In the genomic region with DNA sequence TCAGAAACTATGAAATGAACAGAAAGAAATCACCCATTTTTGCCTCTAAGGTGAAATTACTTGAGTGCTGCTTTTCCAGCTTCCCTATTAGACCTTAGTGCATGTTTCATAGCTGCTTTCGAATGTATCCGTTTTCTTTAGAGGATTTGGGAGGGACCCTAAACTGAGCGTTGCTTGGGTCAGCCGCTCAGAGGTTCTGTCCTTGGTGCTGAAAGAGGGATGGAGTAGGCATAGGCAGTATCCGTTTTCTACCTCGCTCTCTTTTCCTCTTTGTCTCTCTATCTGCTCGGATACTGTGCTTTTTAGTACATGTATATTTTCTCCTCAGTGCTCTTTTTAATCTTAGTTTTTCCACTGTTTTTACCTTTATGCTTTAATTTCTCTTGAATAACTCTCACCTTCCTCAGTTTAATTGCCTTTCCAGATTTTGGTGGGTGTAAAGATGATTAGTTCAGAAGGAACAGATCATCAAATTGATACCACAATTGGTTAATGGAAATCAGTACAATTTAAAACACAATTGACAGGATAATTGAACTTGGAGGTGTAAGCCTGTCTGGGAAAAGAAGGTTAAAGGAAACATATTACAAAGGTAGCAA, we compare ENCODE assay signal across 9 cellular contexts.
DNase-seq lines count a peak whose midpoint lies in the region; ATAC-seq, FAIRE-seq and TF ChIP-seq lines count a peak whose summit lies in the region.
"Had no signal": no experiment of that assay in that cellular context is flagged by ENCODE, and none has a peak within 500 bp of the region (broad histone marks: within the 10 kb centered on the region; RNA-seq: fewer than 3 reads in every experiment).

A gene (minus strand): TSS at position 283 of the 599 bp plus-strand sequence. CDS start 7,060 bp downstream, outside the sequence.

- POLR2A ChIA-PET in GM10248 (lab: Yijun Ruan, JAX), result no interaction called here

- in situ Hi-C loops in KBM-7 (cut with MboI; ENCODE audit: low pct_unique_long_range_greater_than_20kb, low sequenced_read_pairs), result no loop called here

- TF ChIP-seq CTCF in D721Med (IDR thresholded peaks at IDR 0.05; ENCODE audit: insufficient read depth, missing control alignments) (no peak), GM10248 (IDR thresholded peaks at IDR 0.05; ENCODE audit: control extremely low read depth, extremely low read depth, low read depth, missing control alignments) (no peak)

- peak; percentile 48 for FAIRE-seq in D721Med (lab: Jason Lieb, UNC)

- no peak for ATAC-seq in HG03571 (IDR thresholded peaks at IDR 0.05; ENCODE audit: unreplicated experiment)

- DNase-seq in D721Med (ENCODE audit: insufficient read length, low spot score) (no peak), KBM-7 (peak; percentile 35), amniotic stem cell (lab: John Stamatoyannopoulos, UW) (peak; percentile 25), kidney glomerular epithelial cell (lab: John Stamatoyannopoulos, UW) (peak; percentile 23), NCI-H1048 (lab: John Stamatoyannopoulos, UW) (no peak), AML-193 (lab: John Stamatoyannopoulos, UW) (no peak), GM10248 (ENCODE audit: extremely low spot score) (no peak)
- DNase-seq: activated naive CD4-positive, alpha-beta T cell treated with anti-CD3 and anti-CD28 coated beads, Interleukin-2, amount 50 U/mL, for 16 hours had no signal

- CTCF ChIA-PET in GM10248 (lab: Yijun Ruan, JAX), result interaction anchor here (0.9 to 1.3 kb wide), 2 partner anchors 17 to 24 kb away, joined by 3 read pairs; no protein-coding TSS in a partner anchor

Comparison
In these comparisons a context has a peak if more than half of its experiments do, and no peak if none do; other contexts are left out.
1. DNase-seq: peak in KBM-7 (single experiment), amniotic stem cell (single experiment) and kidney glomerular epithelial cell (single experiment); none in D721Med (single experiment), NCI-H1048 (single experiment), AML-193 (0 of 2) and GM10248 (single experiment).